Comparison of ENCODE assay signal across 21 cellular contexts in genomic region chr3:167001374-167001773, GRCh38.
"Had no signal": no experiment of that assay in that cellular context is flagged by ENCODE, and none has a peak within 500 bp of the region (broad histone marks: within the 10 kb centered on the region; RNA-seq: fewer than 3 reads in every experiment).

No MANE protein-coding gene starts in this region.

- H3K4me3 ChIP-seq: K562 had no signal

- H3K27ac ChIP-seq: KMS-11, RWPE1 had no signal

- H3K9ac ChIP-seq: KMS-11 had no signal

- ATAC-seq: K562, Panc1, PC-3, T-cell had no signal

- FAIRE-seq: K562 had no signal

- DNase-seq: Kasumi-1, MM.1S, NCI-H1048, NCI-H1105, NCI-H1417, NCI-H1436 treated with DMSO at 0.1 percent for 48 hours, NCI-H1694, NCI-H187 treated with DMSO at 0.1 percent for 48 hours, NCI-H2029 treated with DMSO at 0.1 percent for 48 hours, NCI-H2227 treated with DMSO at 0.1 percent for 48 hours, NCI-H524, NCI-H526 treated with DMSO at 0.1 percent for 48 hours, NCI-H748 treated with DMSO at 0.1 percent for 48 hours, PC-3, SHP77, SW 1271, T-cell had no signal

- H3K4me2 ChIP-seq: KMS-11 had no signal
